In genomic region chr14:49769171-49769570, GRCh38 we compare ENCODE assay signal across 8 cellular contexts. TPM values are rescaled to one million over a fixed set of nuclear protein-coding genes. Genes with fewer than 3 reads are reported as not detected.
DNase-seq lines count a peak whose midpoint lies in the region; ATAC-seq and TF ChIP-seq lines count a peak whose summit lies in the region.

No MANE protein-coding gene starts in this region.

- H3K9me3 Mint-ChIP-seq in CD4-positive, CD25-positive, alpha-beta regulatory T cell = no peaks in the 10 kb centered on the region
- no peaks in the 10 kb centered on the region for H3K9me3 Mint-ChIP-seq in MCF 10A (ENCODE audit: unreplicated experiment)

- peak overlapping the region; percentile 73 for H3K4me3 ChIP-seq in CD4-positive, CD25-positive, alpha-beta regulatory T cell (ENCODE audit: low read depth, low read length)
- H3K4me3 ChIP-seq in LNCaP clone FGC (ENCODE audit: low read depth, low read length) (peak overlapping the region; percentile 89), lung (peak overlapping the region; percentile 94), uterus (peak overlapping the region; percentile 44 to 93)

- H3K4me1 Mint-ChIP-seq in CD4-positive, CD25-positive, alpha-beta regulatory T cell = peaks cover 10 to 43% (median 28%) of the 10 kb centered on the region in 4 donors
- peaks cover 18% of the 10 kb centered on the region for H3K4me1 Mint-ChIP-seq in MCF 10A (ENCODE audit: insufficient read depth, unreplicated experiment)

- H3K4me1 ChIP-seq in CD4-positive, CD25-positive, alpha-beta regulatory T cell (ENCODE audit: control insufficient read depth, insufficient read depth, low read length, poor library complexity, severe bottlenecking) = peaks cover 30% of the 10 kb centered on the region
- peaks cover 7 to 16% of the 10 kb centered on the region in 2 donors for H3K4me1 ChIP-seq in lung (ENCODE audit: control insufficient read depth in 2 of 2, insufficient read depth in 2 of 2, low read length in 2 of 2)
- peaks cover 8 to 9% of the 10 kb centered on the region in 2 donors for H3K4me1 ChIP-seq in uterus

- H3K36me3 ChIP-seq in CD4-positive, CD25-positive, alpha-beta regulatory T cell (ENCODE audit: control insufficient read depth, insufficient read depth, low read length) = peaks cover 5% of the 10 kb centered on the region
- H3K36me3 ChIP-seq in lung (ENCODE audit: control insufficient read depth in 2 of 2, insufficient read depth in 2 of 2, low read length in 2 of 2) = peaks cover 0 to 3% of the 10 kb centered on the region in 2 donors
- no peaks in the 10 kb centered on the region for H3K36me3 ChIP-seq in uterus

- peaks cover 4% of the 10 kb centered on the region for H3K36me3 Mint-ChIP-seq in CD4-positive, CD25-positive, alpha-beta regulatory T cell
- H3K36me3 Mint-ChIP-seq in MCF 10A (ENCODE audit: insufficient read depth, unreplicated experiment) = peaks cover 39% of the 10 kb centered on the region

- CTCF ChIA-PET in MCF 10A (lab: Yijun Ruan, JAX) = interaction anchor here (0.6 to 5.7 kb wide), 6 partner anchors 15 to 279 kb away, joined by 3 to 42 read pairs (median 4); partner anchors contain the start of genes DNAAF2 and LRR1

- POLR2A ChIA-PET in MCF 10A (lab: Yijun Ruan, JAX) = interaction anchor here (0.6 to 8.0 kb wide), 24 partner anchors 11 to 543 kb away, joined by 3 to 207 read pairs (median 6); partner anchors contain the start of genes DMAC2L, DNAAF2, KLHDC1 and L2HGDH

- peak overlapping the region; percentile 95 to 99 (median 98) for H3K27ac Mint-ChIP-seq in CD4-positive, CD25-positive, alpha-beta regulatory T cell
- peak overlapping the region; percentile 98 for H3K27ac Mint-ChIP-seq in MCF 10A (ENCODE audit: low read depth, unreplicated experiment)

- no peak for TF ChIP-seq POLR2A in uterus (IDR thresholded peaks at IDR 0.05)

- H3K4me3 Mint-ChIP-seq in CD4-positive, CD25-positive, alpha-beta regulatory T cell = peak overlapping the region; percentile 91 to 99 (median 97)
- peak overlapping the region; percentile 86 for H3K4me3 Mint-ChIP-seq in MCF 10A (ENCODE audit: unreplicated experiment)

- no peaks in the 10 kb centered on the region for H3K27me3 ChIP-seq in CD4-positive, CD25-positive, alpha-beta regulatory T cell (ENCODE audit: control insufficient read depth, insufficient read depth, low read length)
- H3K27me3 ChIP-seq in lung (ENCODE audit: control insufficient read depth, insufficient read depth) (no peaks in the 10 kb centered on the region), uterus (no peaks in the 10 kb centered on the region)

- intact Hi-C loops in MCF 10A (cut with micrococcal nuclease) (loop anchor here (1.0 to 5.0 kb wide), 2 partner anchors 82 to 135 kb away; partner anchors contain the start of gene POLE2), uterus (cut with DNase I; ENCODE audit: low total_unique reads) (no loop called here)

- peak overlapping the region; percentile 95 for H3K27ac ChIP-seq in CD4-positive, CD25-positive, alpha-beta regulatory T cell (ENCODE audit: insufficient read depth, low read length, poor library complexity, severe bottlenecking)
- H3K27ac ChIP-seq in lung (ENCODE audit: low read depth in 1 of 2, low read length in 1 of 2) = peak overlapping the region; percentile 94 to 100
- H3K27ac ChIP-seq in uterus = peak overlapping the region; percentile 93 to 98

- TF ChIP-seq CTCF in LNCaP clone FGC (IDR thresholded peaks at IDR 0.05; ENCODE audit: control insufficient read depth, extremely low read depth, insufficient read depth) (no peak), MCF 10A (IDR thresholded peaks at IDR 0.05; ENCODE audit: unreplicated experiment) (no peak), lung (IDR thresholded peaks at IDR 0.05; ENCODE audit: control extremely low read depth, extremely low read depth) (no peak), uterus (IDR thresholded peaks at IDR 0.05) (no peak)

- TSS peak; percentile 46 for BruUV-seq in MCF 10A (replicated peaks; lab: Mats Ljungman, UMichigan)

- WGBS in lung, 2 donors = 10 to 21% methylated on average over 6 of the region's 6 CpGs

- H3K27me3 Mint-ChIP-seq in CD4-positive, CD25-positive, alpha-beta regulatory T cell = peaks cover 6% of the 10 kb centered on the region
- H3K27me3 Mint-ChIP-seq in MCF 10A (ENCODE audit: insufficient read depth, unreplicated experiment) = no peaks in the 10 kb centered on the region

- H3K9me3 ChIP-seq in CD4-positive, CD25-positive, alpha-beta regulatory T cell (ENCODE audit: control insufficient read depth in 2 of 2, low read length in 2 of 2) = no peaks in the 10 kb centered on the region
- H3K9me3 ChIP-seq in lung (ENCODE audit: control insufficient read depth in 2 of 2, insufficient read depth in 1 of 2, low read length in 1 of 2) (no peaks in the 10 kb centered on the region), uterus (no peaks in the 10 kb centered on the region)

- ATAC-seq in CD4-positive, CD25-positive, alpha-beta regulatory T cell (ENCODE audit: low read depth in 2 of 2) = no peak
- ATAC-seq in lung (ENCODE audit: insufficient read depth, low FRiP score) = no peak
- no peak for ATAC-seq in esophagus mucosa

- no peak for DNase-seq in CD4-positive, CD25-positive, alpha-beta regulatory T cell
- no peak for DNase-seq in LNCaP clone FGC (ENCODE audit: low read depth)
- DNase-seq in MCF 10A (ENCODE audit: unreplicated experiment) = peak; percentile 22
- DNase-seq in lung (ENCODE audit: low spot score) = peak; percentile 36
- no peak for DNase-seq in uterus
- DNase-seq in ureter (ENCODE audit: low spot score) = no peak
- no peak for DNase-seq in NK-92 treated with Interleukin-12 subunit alpha and Interleukin-12 subunit beta, amount 100 ng/mL, for 24 hours (lab: John Stamatoyannopoulos, UW)

RNA-seq across cellular contexts. Expression of gene KLHDC2, which starts 1.2 kb away (rescaled TPM):
- total RNA-seq in CD4-positive, CD25-positive, alpha-beta regulatory T cell = 81.1 TPM
- 100 to 1,000 TPM in 3 of 4 donors, 10 to 100 TPM in 1; 95.7 to 124 (median 117) TPM for polyA plus RNA-seq in CD4-positive, CD25-positive, alpha-beta regulatory T cell
- total RNA-seq in MCF 10A (2022) (28.3 and 32.4 TPM in 2 replicates), lung (100 to 1,000 TPM in 1 of 2 donors, 10 to 100 TPM in 1; 40.1 to 163 TPM), uterus (100 to 1,000 TPM in 3 of 4 donors, 10 to 100 TPM in 1; 63.0 to 156 (median 120) TPM), esophagus mucosa (35.1 TPM), ureter (63.9 TPM)
- 10 to 100 TPM; 27.4 to 33.9 TPM for polyA plus RNA-seq in lung

Comparison
In these comparisons a context has a peak if more than half of its experiments do, and no peak if none do; other contexts are left out.
1. DNase-seq: peak in MCF 10A (single experiment) and lung (single experiment); none in CD4-positive, CD25-positive, alpha-beta regulatory T cell (0 of 3), LNCaP clone FGC (single experiment), uterus (0 of 2), ureter (single experiment) and NK-92 treated with Interleukin-12 subunit alpha and Interleukin-12 subunit beta, amount 100 ng/mL, for 24 hours (single experiment).
2. Peak in every context shown above with its lines, with median percentiles within 50 percentile points of each other: H3K27ac ChIP-seq and H3K4me3 ChIP-seq.